Comparison of ENCODE assay signal across 3 cellular contexts in genomic region chr7:9846902-9847301, GRCh38.
TF ChIP-seq lines count a peak whose summit lies in the region.

No MANE protein-coding gene starts in this region.

TF ChIP-seq in HepG2, 621 proteins besides CTCF, POLR2A, EP300 and RAD21:
- TF ChIP-seq PHF20 (CRISPR knock-in tag; IDR thresholded peaks at IDR 0.05) (no peak), FOSL1 (CRISPR knock-in tag; IDR thresholded peaks at IDR 0.05; ENCODE audit: borderline replicate concordance) (no peak), GTF2F1 (IDR thresholded peaks at IDR 0.05; ENCODE audit: low read length) (no peak), PPARG (CRISPR knock-in tag; conservative IDR thresholded peaks at IDR 0.05) (no peak), ZNF441 (CRISPR knock-in tag; IDR thresholded peaks at IDR 0.05; ENCODE audit: borderline replicate concordance) (no peak), SNAI1 (CRISPR knock-in tag; IDR thresholded peaks at IDR 0.05; ENCODE audit: borderline replicate concordance) (no peak), BCL3 (CRISPR knock-in tag; IDR thresholded peaks at IDR 0.05) (no peak), KLF6 (CRISPR knock-in tag; IDR thresholded peaks at IDR 0.05) (no peak), TBP (CRISPR knock-in tag; IDR thresholded peaks at IDR 0.05) (no peak), MAFK (conservative IDR thresholded peaks at IDR 0.05 in 1 of 2, IDR thresholded peaks at IDR 0.05 in 1 of 2; ENCODE audit: low read length in 2 of 2) (peak; percentile 92 to 97), ATF3 (CRISPR knock-in tag; IDR thresholded peaks at IDR 0.05) (no peak), MAFF (IDR thresholded peaks at IDR 0.05; ENCODE audit: low read depth, low read length) (peak; percentile 94), SYNCRIP (IDR thresholded peaks at IDR 0.05; ENCODE audit: insufficient read depth, low read depth, low read length) (no peak)

TF ChIP-seq in IMR-90, 13 proteins besides CTCF, POLR2A, EP300 and RAD21:
- TF ChIP-seq FOS (IDR thresholded peaks at IDR 0.05; ENCODE audit: low read depth, low read length) (no peak), MAFK (IDR thresholded peaks at IDR 0.05; ENCODE audit: low read depth, low read length) (peak; percentile 90)

TF ChIP-seq in K562, 482 proteins besides CTCF, POLR2A, EP300 and RAD21:
- TF ChIP-seq C11orf30 (IDR thresholded peaks at IDR 0.05; ENCODE audit: low read depth) (peak; percentile 35), ZNF121 (CRISPR knock-in tag; conservative IDR thresholded peaks at IDR 0.05) (no peak), MAFF (IDR thresholded peaks at IDR 0.05; ENCODE audit: low read length) (peak; percentile 69), MAFK (IDR thresholded peaks at IDR 0.05; ENCODE audit: low read length) (peak; percentile 71), MAFG (tag; conservative IDR thresholded peaks at IDR 0.05) (0 out of 2 replicates have a peak, but pooled peaks have one; percentile 61), ZNF316 (IDR thresholded peaks at IDR 0.05) (peak; percentile 68), SRSF1 (IDR thresholded peaks at IDR 0.05; ENCODE audit: low read depth, low read length) (no peak)
